1 cellular context compared by ENCODE assay signal in genomic region chr20:14568701-14569100, GRCh38.
TF ChIP-seq lines count a peak whose summit lies in the region.

No MANE protein-coding gene starts in this region.

TF ChIP-seq in WTC11, 78 proteins besides CTCF, POLR2A, EP300 and RAD21 (continued from another document):
- TF ChIP-seq PRDM15 (CRISPR knock-in tag; IDR thresholded peaks at IDR 0.05), result no peak
